Comparison of ENCODE assay signal across 8 cellular contexts in the genomic region with DNA sequence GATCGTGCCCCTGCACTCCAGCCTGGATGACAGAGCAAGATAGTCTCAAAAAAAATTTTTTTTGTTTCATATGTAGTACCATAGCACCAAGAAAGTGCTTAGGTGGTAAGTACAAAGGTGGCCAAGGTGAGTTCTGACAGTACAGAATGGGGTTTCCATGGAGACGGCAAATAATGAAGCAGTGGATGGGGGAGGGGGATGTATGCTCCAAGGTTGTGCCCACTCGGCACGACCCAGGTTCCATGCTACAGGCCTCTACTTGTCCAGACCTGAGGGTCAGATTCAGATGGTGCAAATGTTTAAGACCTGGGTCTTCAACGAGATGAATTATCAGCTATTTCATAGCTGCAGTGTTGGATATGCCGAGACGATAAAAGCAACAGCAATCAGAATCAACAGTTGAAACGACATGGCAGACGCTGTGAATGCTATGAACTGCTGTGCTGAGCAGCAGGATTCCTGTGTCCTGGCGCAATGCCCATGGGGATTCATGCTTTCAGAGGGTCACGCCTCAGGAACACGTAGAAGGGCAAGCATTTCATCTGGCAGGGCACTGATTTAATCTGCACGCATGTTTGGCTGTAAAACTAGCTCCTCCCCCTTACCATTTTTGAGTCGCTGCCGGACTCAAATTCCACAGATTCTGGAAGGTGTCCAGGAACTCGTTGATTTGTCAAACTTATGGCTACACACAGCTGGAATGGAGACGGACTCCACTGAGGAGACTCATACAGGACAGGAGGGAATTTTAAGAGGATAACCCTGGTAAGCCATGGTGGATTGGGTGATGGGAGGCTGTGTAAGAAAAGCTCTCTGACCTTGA.
A peak's percentile ranks its signal among the peaks of the same experiment; 100 is the strongest.
DNase-seq lines count a peak whose midpoint lies in the region; ATAC-seq and TF ChIP-seq lines count a peak whose summit lies in the region.

No MANE protein-coding gene starts in this region.

- whole genome bisulfite sequencing in psoas muscle, 3 donors = 18 to 23% (median 18%) methylated on average over 17 of the region's 17 CpGs

- H3K27ac ChIP-seq in psoas muscle (no peak overlapping the region), caudate nucleus (ENCODE audit: low read depth, low read length) (no peak overlapping the region)

- H3K27me3 ChIP-seq in psoas muscle (ENCODE audit: insufficient read depth in 3 of 3, low read length in 2 of 3) = no peaks in the 10 kb centered on the region

- no peak overlapping the region for H3K27ac Mint-ChIP-seq in activated naive CD4-positive, alpha-beta T cell treated with anti-CD3 and anti-CD28 coated beads, Interleukin-2, amount 50 U/mL, for 72 hours

- TF ChIP-seq CTCF in psoas muscle (IDR thresholded peaks at IDR 0.05) = no peak

- H3K36me3 ChIP-seq in psoas muscle (ENCODE audit: insufficient read depth in 1 of 2, low read depth in 1 of 2) = no peaks in the 10 kb centered on the region

- no peaks in the 10 kb centered on the region for H3K9me3 ChIP-seq in psoas muscle

- DNase-seq in GM04503 (ENCODE audit: low read depth) (peak; percentile 100), NCI-H774 (lab: John Stamatoyannopoulos, UW) (peak; percentile 83), fibroblast of gingiva (ENCODE audit: low read depth) (peak; percentile 100), psoas muscle (peak; percentile 89 to 91), caudate nucleus (lab: John Stamatoyannopoulos, UW) (no peak)
- no peak for DNase-seq in activated naive CD4-positive, alpha-beta T cell treated with anti-CD3 and anti-CD28 coated beads, Interleukin-2, amount 50 U/mL, for 72 hours (ENCODE audit: low spot score in 2 of 2)

- intact Hi-C loops in psoas muscle (cut with DNase I) = no loop called here

- peaks cover 0 to 7% of the 10 kb centered on the region in 2 donors for H3K9me3 Mint-ChIP-seq in activated naive CD4-positive, alpha-beta T cell treated with anti-CD3 and anti-CD28 coated beads, Interleukin-2, amount 50 U/mL, for 72 hours

- ATAC-seq in psoas muscle (peak; percentile 62 to 91 (median 86)), GM21825 (IDR thresholded peaks at IDR 0.05; ENCODE audit: unreplicated experiment) (no peak), HG03460 (IDR thresholded peaks at IDR 0.05; ENCODE audit: unreplicated experiment) (no peak)
- no peak for ATAC-seq in activated naive CD4-positive, alpha-beta T cell treated with anti-CD3 and anti-CD28 coated beads, Interleukin-2, amount 50 U/mL, for 72 hours

- H3K4me3 ChIP-seq in psoas muscle = no peak overlapping the region

- peaks cover 4% of the 10 kb centered on the region for H3K4me1 ChIP-seq in psoas muscle

- no peaks in the 10 kb centered on the region for H3K36me3 Mint-ChIP-seq in activated naive CD4-positive, alpha-beta T cell treated with anti-CD3 and anti-CD28 coated beads, Interleukin-2, amount 50 U/mL, for 72 hours

Comparison
In these comparisons a context has a peak if more than half of its experiments do, and no peak if none do; other contexts are left out.
1. DNase-seq: peak in GM04503 (single experiment), NCI-H774 (single experiment), fibroblast of gingiva (single experiment) and psoas muscle (2 of 2); none in caudate nucleus (0 of 61) and activated naive CD4-positive, alpha-beta T cell treated with anti-CD3 and anti-CD28 coated beads, Interleukin-2, amount 50 U/mL, for 72 hours (0 of 2).
2. ATAC-seq: peak in psoas muscle (4 of 4); none in GM21825 (single experiment), activated naive CD4-positive, alpha-beta T cell treated with anti-CD3 and anti-CD28 coated beads, Interleukin-2, amount 50 U/mL, for 72 hours (0 of 2) and HG03460 (single experiment).